ENCODE assay signal across 11 cellular contexts in genomic region chr3:64266983-64267382, GRCh38. TPM values are rescaled to one million over a fixed set of nuclear protein-coding genes. Genes with fewer than 3 reads are reported as not detected.
A peak's percentile ranks its signal among the peaks of the same experiment; 100 is the strongest.
DNase-seq lines count a peak whose midpoint lies in the region; ATAC-seq and TF ChIP-seq lines count a peak whose summit lies in the region.
"Had no signal": no experiment of that assay in that cellular context is flagged by ENCODE, and none has a peak within 500 bp of the region (broad histone marks: within the 10 kb centered on the region; RNA-seq: fewer than 3 reads in every experiment).

No MANE protein-coding gene starts in this region.

- H3K4me1 ChIP-seq in endodermal cell (ENCODE audit: control insufficient read depth, insufficient read depth, low read length) (peaks cover 8% of the 10 kb centered on the region), mucosa of rectum (ENCODE audit: control insufficient read depth in 2 of 2, insufficient read depth in 2 of 2, low read length in 2 of 2) (no peaks in the 10 kb centered on the region)

- H3K36me3 Mint-ChIP-seq in endodermal cell (ENCODE audit: low read depth), result no peaks in the 10 kb centered on the region
- peaks cover 10% of the 10 kb centered on the region for H3K36me3 Mint-ChIP-seq in type B pancreatic cell
- H3K36me3 Mint-ChIP-seq in activated CD4-positive, alpha-beta T cell treated with anti-CD3 and anti-CD28 coated beads, Interleukin-2, amount 10 ng/mL, durations not matched to agents 24 days and 14 days (ENCODE audit: low read depth), result no peaks in the 10 kb centered on the region

- H3K4me3 Mint-ChIP-seq in endodermal cell (peak overlapping the region; percentile 69), type B pancreatic cell (peak overlapping the region; percentile 80)
- H3K4me3 Mint-ChIP-seq in activated CD4-positive, alpha-beta T cell treated with anti-CD3 and anti-CD28 coated beads, Interleukin-2, amount 10 ng/mL, durations not matched to agents 24 days and 14 days, result no peak overlapping the region

- ATAC-seq in GM19324 (IDR thresholded peaks at IDR 0.05; ENCODE audit: low FRiP score, unreplicated experiment), result no peak
- ATAC-seq: HCT116, Panc1 had no signal

- H3K4me3 ChIP-seq in endodermal cell (ENCODE audit: low read length), result peak overlapping the region; percentile 74
- H3K4me3 ChIP-seq in mucosa of rectum (ENCODE audit: low read length in 2 of 2), result peak overlapping the region in 1 of 2 donors; percentile 68

- H3K27me3 ChIP-seq in endodermal cell (ENCODE audit: control insufficient read depth, insufficient read depth, low read length, poor library complexity, severe bottlenecking), result no peaks in the 10 kb centered on the region
- no peaks in the 10 kb centered on the region for H3K27me3 ChIP-seq in mucosa of rectum (ENCODE audit: control insufficient read depth in 2 of 2, insufficient read depth in 2 of 2, low read length in 2 of 2)

- intact Hi-C loops in activated CD4-positive, alpha-beta T cell treated with anti-CD3 and anti-CD28 coated beads, Interleukin-2, amount 10 ng/mL, durations not matched to agents 24 days and 14 days (cut with micrococcal nuclease), result no loop called here

- H3K4me1 Mint-ChIP-seq in endodermal cell, result peaks cover 31% of the 10 kb centered on the region
- H3K4me1 Mint-ChIP-seq in type B pancreatic cell (ENCODE audit: unreplicated experiment), result peaks cover 54% of the 10 kb centered on the region
- no peaks in the 10 kb centered on the region for H3K4me1 Mint-ChIP-seq in activated CD4-positive, alpha-beta T cell treated with anti-CD3 and anti-CD28 coated beads, Interleukin-2, amount 10 ng/mL, durations not matched to agents 24 days and 14 days

- H3K27ac ChIP-seq in endodermal cell (ENCODE audit: low read depth, low read length) (no peak overlapping the region), mucosa of rectum (ENCODE audit: low read depth in 2 of 2, low read length in 2 of 2) (peak overlapping the region; percentile 68 to 75)

- DNase-seq in DMS 273 (lab: John Stamatoyannopoulos, UW; ENCODE audit: unreplicated experiment), result peak; percentile 40
- no peak for DNase-seq in DMS 273 treated with DMSO at 0.1 percent for 48 hours (lab: John Stamatoyannopoulos, UW)
- DNase-seq in endodermal cell, result no peak
- DNase-seq in type B pancreatic cell (ENCODE audit: extremely low spot score, unreplicated experiment), result no peak
- DNase-seq in NCI-H1092 (lab: John Stamatoyannopoulos, UW), result no peak
- DNase-seq in activated CD4-positive, alpha-beta T cell treated with anti-CD3 and anti-CD28 coated beads, Interleukin-2, amount 10 ng/mL, durations not matched to agents 24 days and 14 days, result no peak
- DNase-seq: 8988T had no signal

- WGBS in endodermal cell (ENCODE audit: insufficient coverage in 1 of 2, insufficient read length in 1 of 2), 2 experiments, result 77 to 100% methylated on average over 1 to 2 of the region's 2 CpGs

- H3K27me3 Mint-ChIP-seq in endodermal cell (ENCODE audit: insufficient read depth) (no peaks in the 10 kb centered on the region), type B pancreatic cell (peaks cover 13% of the 10 kb centered on the region)
- peaks cover 35% of the 10 kb centered on the region for H3K27me3 Mint-ChIP-seq in activated CD4-positive, alpha-beta T cell treated with anti-CD3 and anti-CD28 coated beads, Interleukin-2, amount 10 ng/mL, durations not matched to agents 24 days and 14 days

- H3K9ac ChIP-seq in endodermal cell (ENCODE audit: extremely low read depth, low read length, poor library complexity, severe bottlenecking) (no peak overlapping the region), mucosa of rectum (ENCODE audit: low read depth in 1 of 2, low read length in 2 of 2) (peak overlapping the region in 1 of 2 donors; percentile 43)

- H3K27ac Mint-ChIP-seq in endodermal cell, result no peak overlapping the region
- peak overlapping the region; percentile 31 for H3K27ac Mint-ChIP-seq in type B pancreatic cell
- H3K27ac Mint-ChIP-seq in activated CD4-positive, alpha-beta T cell treated with anti-CD3 and anti-CD28 coated beads, Interleukin-2, amount 10 ng/mL, durations not matched to agents 24 days and 14 days, result no peak overlapping the region

- H3K9me3 ChIP-seq in endodermal cell (ENCODE audit: control insufficient read depth, low read length), result peaks cover 30% of the 10 kb centered on the region
- no peaks in the 10 kb centered on the region for H3K9me3 ChIP-seq in mucosa of rectum (ENCODE audit: control insufficient read depth in 2 of 2, low read length in 2 of 2)

- TF ChIP-seq CTCF in endodermal cell (conservative IDR thresholded peaks at IDR 0.05) (no peak), type B pancreatic cell (conservative IDR thresholded peaks at IDR 0.05) (no peak)

- H3K9me3 Mint-ChIP-seq in endodermal cell (peaks cover 8% of the 10 kb centered on the region), type B pancreatic cell (peaks cover 12% of the 10 kb centered on the region)
- H3K9me3 Mint-ChIP-seq in activated CD4-positive, alpha-beta T cell treated with anti-CD3 and anti-CD28 coated beads, Interleukin-2, amount 10 ng/mL, durations not matched to agents 24 days and 14 days, result no peaks in the 10 kb centered on the region

- H3K36me3 ChIP-seq in endodermal cell (ENCODE audit: control insufficient read depth, insufficient read depth, low read length) (no peaks in the 10 kb centered on the region), mucosa of rectum (ENCODE audit: control insufficient read depth in 2 of 2, insufficient read depth in 2 of 2, low read length in 2 of 2) (no peaks in the 10 kb centered on the region)

RNA-seq across cellular contexts. Expression of gene PRICKLE2, which starts 41.7 kb away (rescaled TPM):
- 10 to 100 TPM in 1 of 2 donors, 1 to 10 TPM in 1; 8.5 to 10.4 TPM for total RNA-seq in endodermal cell
- polyA plus RNA-seq in endodermal cell (2013, experiment 1 of 2), result 7.4 TPM
- 7.5 TPM for polyA plus RNA-seq in endodermal cell (2013, experiment 2 of 2)
- 10.0 and 23.6 TPM in 2 replicates for total RNA-seq in type B pancreatic cell (ENCODE audit: low replicate concordance)
- not detected in 2 replicates for total RNA-seq in activated CD4-positive, alpha-beta T cell treated with anti-CD3 and anti-CD28 coated beads, Interleukin-2, amount 10 ng/mL, durations not matched to agents 24 days and 14 days
